Comparison of ENCODE assay signal across 9 cellular contexts in genomic region chr14:24171422-24172260, GRCh38.
DNase-seq lines count a peak whose midpoint lies in the region; ATAC-seq and TF ChIP-seq lines count a peak whose summit lies in the region.
"Had no signal": no experiment of that assay in that cellular context is flagged by ENCODE, and none has a peak within 500 bp of the region (broad histone marks: within the 10 kb centered on the region; RNA-seq: fewer than 3 reads in every experiment).

A gene with protein sequence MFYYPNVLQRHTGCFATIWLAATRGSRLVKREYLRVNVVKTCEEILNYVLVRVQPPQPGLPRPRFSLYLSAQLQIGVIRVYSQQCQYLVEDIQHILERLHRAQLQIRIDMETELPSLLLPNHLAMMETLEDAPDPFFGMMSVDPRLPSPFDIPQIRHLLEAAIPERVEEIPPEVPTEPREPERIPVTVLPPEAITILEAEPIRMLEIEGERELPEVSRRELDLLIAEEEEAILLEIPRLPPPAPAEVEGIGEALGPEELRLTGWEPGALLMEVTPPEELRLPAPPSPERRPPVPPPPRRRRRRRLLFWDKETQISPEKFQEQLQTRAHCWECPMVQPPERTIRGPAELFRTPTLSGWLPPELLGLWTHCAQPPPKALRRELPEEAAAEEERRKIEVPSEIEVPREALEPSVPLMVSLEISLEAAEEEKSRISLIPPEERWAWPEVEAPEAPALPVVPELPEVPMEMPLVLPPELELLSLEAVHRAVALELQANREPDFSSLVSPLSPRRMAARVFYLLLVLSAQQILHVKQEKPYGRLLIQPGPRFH (plus strand): TSS chr14:24172080. CDS start chr14:24172553, 473 bp downstream.

- H3K4me3 Mint-ChIP-seq in central memory CD8-positive, alpha-beta T cell = peak within 1 kb of the TSS; percentile 90

- H3K9ac ChIP-seq in BLaER1 treated with 17β-estradiol and CSF1 and Interleukin-3, amounts not matched to agents 10 nM and 100 nM = peak within 1 kb of the TSS in 8 of 11 experiments; percentile 6 to 50 (median 34); a peak in 10 of 22 replicates
- 0 out of 2 replicates have a peak within 1 kb of the TSS, but pooled peaks have one; percentile 15 for H3K9ac ChIP-seq in HUES48 (ENCODE audit: low read depth, low read length)

- CTCF ChIA-PET in HEK293T (lab: Yijun Ruan, JAX) = interaction anchor here (1.5 kb wide), 1 partner anchor 10 kb away, joined by 4 read pairs; the partner anchor contains the start of gene IRF9

- peak within 1 kb of the TSS; percentile 63 to 91 (median 78) for H3K4me2 ChIP-seq in BLaER1 treated with 17β-estradiol and CSF1 and Interleukin-3, amounts not matched to agents 10 nM and 100 nM

- H3K4me1 ChIP-seq in BLaER1 treated with 17β-estradiol and CSF1 and Interleukin-3, amounts not matched to agents 10 nM and 100 nM = peaks cover 17 to 38% (median 26%) of the 10 kb centered on the region in 10 experiments
- 0 out of 2 replicates have a peak, but pooled peaks cover 6% of the 10 kb centered on the region for H3K4me1 ChIP-seq in HUES48 (ENCODE audit: control insufficient read depth, insufficient read depth, low read length)

- H3K27ac ChIP-seq in BLaER1 treated with 17β-estradiol and CSF1 and Interleukin-3, amounts not matched to agents 10 nM and 100 nM = peak within 1 kb of the TSS in 2 of 11 experiments; percentile 18 to 35; a peak in 2 of 22 replicates
- peak within 1 kb of the TSS; percentile 50 for H3K27ac ChIP-seq in HUES48 (ENCODE audit: low read depth, low read length)

- H4K20me1 ChIP-seq in BLaER1 treated with 17β-estradiol and CSF1 and Interleukin-3, amounts not matched to agents 10 nM and 100 nM = peaks cover 0 to 37% (median 0%) of the 10 kb centered on the region in 11 experiments; a peak in 5 of 22 replicates

- peak within 1 kb of the TSS; percentile 90 for H3K27ac Mint-ChIP-seq in central memory CD8-positive, alpha-beta T cell (ENCODE audit: low read depth)

- POLR2A ChIA-PET in HEK293T (lab: Yijun Ruan, JAX) = interaction anchor here (1.8 kb wide), 1 partner anchor 10 kb away, joined by 7 read pairs; the partner anchor contains the start of gene IRF9

- peak within 1 kb of the TSS in 8 of 10 experiments; percentile 41 to 65 (median 54); a peak in 16 of 20 replicates for H3K4me3 ChIP-seq in BLaER1 treated with 17β-estradiol and CSF1 and Interleukin-3, amounts not matched to agents 10 nM and 100 nM
- H3K4me3 ChIP-seq in HUES48 (ENCODE audit: low read depth, low read length) = peak within 1 kb of the TSS; percentile 78

- H3K9me3 ChIP-seq in BLaER1 treated with 17β-estradiol and CSF1 and Interleukin-3, amounts not matched to agents 10 nM and 100 nM (replicated peaks in 1 of 11) = no peaks in the 10 kb centered on the region
- no peaks in the 10 kb centered on the region for H3K9me3 ChIP-seq in HUES48 (ENCODE audit: control insufficient read depth, insufficient read depth, low read length)

- peak; percentile 83 for ATAC-seq in GM19455 (IDR thresholded peaks at IDR 0.05; ENCODE audit: unreplicated experiment)
- peak; percentile 76 to 80 for ATAC-seq in activated CD4-positive, CD25-positive, alpha-beta regulatory T cell treated with anti-CD3 and anti-CD28 coated beads, Interleukin-2, amount 50 U/mL, for 24 hours
- ATAC-seq in central memory CD8-positive, alpha-beta T cell (replicated peaks; ENCODE audit: extremely low read depth, poor library complexity, severe bottlenecking) = peak; percentile 87

- peak; percentile 50 to 73 for DNase-seq in central memory CD8-positive, alpha-beta T cell (ENCODE audit: low spot score in 2 of 2)
- DNase-seq in kidney glomerular epithelial cell (lab: John Stamatoyannopoulos, UW) = peak; percentile 75
- DNase-seq in stimulated activated CD4-positive, alpha-beta T cell treated with anti-CD3 and anti-CD28 coated beads, Interleukin-15, amount 100 ng/mL, for 48 hours (ENCODE audit: low read depth in 2 of 2) = peak; percentile 51 to 65
- DNase-seq in HEK293T (ENCODE audit: extremely low spot score) = no peak
- DNase-seq: DND-41 had no signal

- no peaks in the 10 kb centered on the region for H3K27me3 Mint-ChIP-seq in central memory CD8-positive, alpha-beta T cell

- peaks cover 35% of the 10 kb centered on the region for H3K36me3 Mint-ChIP-seq in central memory CD8-positive, alpha-beta T cell (ENCODE audit: insufficient read depth)

- H3K9me3 Mint-ChIP-seq in central memory CD8-positive, alpha-beta T cell = no peaks in the 10 kb centered on the region

- peaks cover 28% of the 10 kb centered on the region for H3K4me1 Mint-ChIP-seq in central memory CD8-positive, alpha-beta T cell

- H3K36me3 ChIP-seq in BLaER1 treated with 17β-estradiol and CSF1 and Interleukin-3, amounts not matched to agents 10 nM and 100 nM = peaks cover 6 to 88% (median 35%) of the 10 kb centered on the region in 11 experiments
- H3K36me3 ChIP-seq in HUES48 (ENCODE audit: control insufficient read depth, insufficient read depth, low read length) = peaks cover 15% of the 10 kb centered on the region

- H3K27me3 ChIP-seq in BLaER1 treated with 17β-estradiol and CSF1 and Interleukin-3, amounts not matched to agents 10 nM and 100 nM = peaks cover 7 to 28% (median 24%) of the 10 kb centered on the region in 11 experiments; a peak in 21 of 22 replicates
- no peaks in the 10 kb centered on the region for H3K27me3 ChIP-seq in HUES48 (ENCODE audit: control insufficient read depth, insufficient read depth, low read length)

TF ChIP-seq in HEK293T, 16 proteins besides CTCF, POLR2A, EP300 and RAD21:
- no peak for TF ChIP-seq NFRKB (IDR thresholded peaks at IDR 0.05)
- no peak for TF ChIP-seq BHLHE40 (IDR thresholded peaks at IDR 0.05; ENCODE audit: borderline replicate concordance)
- no peak for TF ChIP-seq SUZ12 (IDR thresholded peaks at IDR 0.05)
- TF ChIP-seq, protein P1, sequence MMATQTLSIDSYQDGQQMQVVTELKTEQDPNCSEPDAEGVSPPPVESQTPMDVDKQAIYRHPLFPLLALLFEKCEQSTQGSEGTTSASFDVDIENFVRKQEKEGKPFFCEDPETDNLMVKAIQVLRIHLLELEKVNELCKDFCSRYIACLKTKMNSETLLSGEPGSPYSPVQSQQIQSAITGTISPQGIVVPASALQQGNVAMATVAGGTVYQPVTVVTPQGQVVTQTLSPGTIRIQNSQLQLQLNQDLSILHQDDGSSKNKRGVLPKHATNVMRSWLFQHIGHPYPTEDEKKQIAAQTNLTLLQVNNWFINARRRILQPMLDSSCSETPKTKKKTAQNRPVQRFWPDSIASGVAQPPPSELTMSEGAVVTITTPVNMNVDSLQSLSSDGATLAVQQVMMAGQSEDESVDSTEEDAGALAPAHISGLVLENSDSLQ (IDR thresholded peaks at IDR 0.05) = no peak
- no peak for TF ChIP-seq LEF1 (IDR thresholded peaks at IDR 0.05; ENCODE audit: borderline replicate concordance)
- no peak for TF ChIP-seq FOXA1 (IDR thresholded peaks at IDR 0.05)
- TF ChIP-seq FOXK2 (IDR thresholded peaks at IDR 0.05) = no peak
- no peak for TF ChIP-seq SP1 (IDR thresholded peaks at IDR 0.05)
- no peak for TF ChIP-seq CTBP1 (IDR thresholded peaks at IDR 0.05; ENCODE audit: borderline replicate concordance)
- TF ChIP-seq ZNF384 (IDR thresholded peaks at IDR 0.05) = no peak
- TF ChIP-seq L3MBTL2 (conservative IDR thresholded peaks at IDR 0.05) = no peak
- TF ChIP-seq HDGF (IDR thresholded peaks at IDR 0.05; ENCODE audit: borderline replicate concordance) = no peak
- TF ChIP-seq FOXM1 (IDR thresholded peaks at IDR 0.05; ENCODE audit: borderline replicate concordance) = no peak
- TF ChIP-seq ARNT (IDR thresholded peaks at IDR 0.05) = no peak
- no peak for TF ChIP-seq ELF4 (IDR thresholded peaks at IDR 0.05)
- TF ChIP-seq TARDBP (IDR thresholded peaks at IDR 0.05) = no peak
